In genomic region chr2:239095475-239095874, GRCh38 we compare ENCODE assay signal across 30 cellular contexts.
"Had no signal": no experiment of that assay in that cellular context is flagged by ENCODE, and none has a peak within 500 bp of the region (broad histone marks: within the 10 kb centered on the region; RNA-seq: fewer than 3 reads in every experiment).

No MANE protein-coding gene starts in this region.

- H3K4me3 Mint-ChIP-seq: immature natural killer cell; naive thymus-derived CD8-positive, alpha-beta T cell; nephron; neural crest cell; stimulated activated naive B cell treated with anti-CD40 and anti-IgM and Interleukin-4, amounts not matched to agents 10 μg/mL and 1 μg/mL and 100 μg/mL, for 72 hours had no signal

- H3K4me1 ChIP-seq: left lung, lower lobe of right lung, right atrium auricular region, right lobe of liver, suprapubic skin, tibial artery, upper lobe of right lung, uterus had no signal

- H3K27me3 ChIP-seq: left lung, ovary, right atrium auricular region, right lobe of liver, stomach, suprapubic skin, tibial artery, upper lobe of right lung, uterus had no signal

- H3K9me3 ChIP-seq: left lung, lower lobe of right lung, ovary, right atrium auricular region, right lobe of liver, stomach, suprapubic skin, thoracic aorta, tibial artery, upper lobe of right lung, uterus had no signal

- H3K9me3 Mint-ChIP-seq: immature natural killer cell; naive thymus-derived CD8-positive, alpha-beta T cell; nephron; neural crest cell; stimulated activated naive B cell treated with anti-CD40 and anti-IgM and Interleukin-4, amounts not matched to agents 10 μg/mL and 1 μg/mL and 100 μg/mL, for 72 hours had no signal

- H3K4me3 ChIP-seq: left lung, lower lobe of right lung, ovary, right atrium auricular region, right lobe of liver, skin epidermis, stomach, suprapubic skin, thoracic aorta, tibial artery, upper lobe of right lung, uterus had no signal

- ATAC-seq: left colon; left lung; lower lobe of right lung; naive thymus-derived CD8-positive, alpha-beta T cell; right lobe of liver; stimulated activated naive B cell treated with anti-CD40 and anti-IgM and Interleukin-4, amounts not matched to agents 10 μg/mL and 1 μg/mL and 100 μg/mL, for 72 hours; stimulated activated naive CD8-positive, alpha-beta T cell treated with anti-CD3 and anti-CD28 coated beads, Interleukin-15, Interleukin-2, amounts not matched to agents 100 U/mL and 50 U/mL, for 24 hours; upper lobe of right lung had no signal

- H3K27ac ChIP-seq: left lung, lower lobe of right lung, ovary, right atrium auricular region, right lobe of liver, skin epidermis, suprapubic skin, thoracic aorta, tibial artery, upper lobe of right lung, uterus had no signal

- H3K27me3 Mint-ChIP-seq: naive thymus-derived CD8-positive, alpha-beta T cell; progenitor cell of endocrine pancreas; stimulated activated naive B cell treated with anti-CD40 and anti-IgM and Interleukin-4, amounts not matched to agents 10 μg/mL and 1 μg/mL and 100 μg/mL, for 72 hours had no signal

- FAIRE-seq: islet of Langerhans, kidney had no signal

- H3K36me3 ChIP-seq: ovary, right lobe of liver, uterus had no signal

- DNase-seq: hypothalamus; immature natural killer cell; kidney; left colon; left lung; lower lobe of right lung; mammary epithelial cell; mesenchymal stem cell; naive thymus-derived CD8-positive, alpha-beta T cell; ovary; right lobe of liver; stimulated activated CD4-positive, alpha-beta T cell treated with anti-CD3 and anti-CD28 coated beads, Interleukin-12 subunit alpha, Interleukin-12 subunit beta, amount 100 ng/mL, for 4 hours; stimulated activated CD4-positive, alpha-beta T cell treated with anti-CD3 and anti-CD28 coated beads, Interleukin-15, amount 100 ng/mL, for 24 hours; stimulated activated CD4-positive, alpha-beta T cell treated with anti-CD3 and anti-CD28 coated beads, Interleukin-2, amount 100 ng/mL, for 24 hours; stimulated activated CD4-positive, alpha-beta T cell treated with anti-CD3 and anti-CD28 coated beads, Interleukin-4, amount 100 ng/mL, for 1 hour; stimulated activated naive B cell treated with anti-CD40 and anti-IgM and Interleukin-4, amounts not matched to agents 10 μg/mL and 1 μg/mL and 100 μg/mL, for 72 hours; stimulated activated naive CD8-positive, alpha-beta T cell treated with anti-CD3 and anti-CD28 coated beads, Interleukin-15, Interleukin-2, amounts not matched to agents 100 U/mL and 50 U/mL, for 24 hours; stomach; tibial artery; trophoblast cell; upper lobe of right lung; uterus had no signal

- H3K4me1 Mint-ChIP-seq: naive thymus-derived CD8-positive, alpha-beta T cell; stimulated activated naive B cell treated with anti-CD40 and anti-IgM and Interleukin-4, amounts not matched to agents 10 μg/mL and 1 μg/mL and 100 μg/mL, for 72 hours had no signal

- H3K27ac Mint-ChIP-seq: nephron, progenitor cell of endocrine pancreas had no signal
